Comparison of ENCODE assay signal across 12 cellular contexts in the genomic region with DNA sequence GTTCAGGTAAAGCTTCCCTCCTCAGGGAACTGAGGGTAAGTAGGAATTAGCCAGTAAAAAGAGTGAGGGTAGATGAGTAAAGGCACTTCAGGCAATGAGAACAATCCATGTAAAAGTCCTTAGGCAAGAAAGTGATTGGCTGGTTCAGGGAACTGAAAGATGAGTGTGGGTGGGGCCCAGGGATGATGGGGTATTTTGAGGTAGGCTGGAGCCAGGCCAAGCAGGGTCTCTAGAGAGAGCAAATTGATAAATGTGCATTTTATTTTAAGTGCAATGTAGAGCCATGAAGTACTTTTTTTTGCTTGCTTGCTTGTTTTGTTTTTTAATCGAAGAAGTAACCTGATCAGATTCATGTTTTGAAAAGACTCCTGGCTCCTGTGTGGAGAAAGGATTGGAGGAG. TPM values are rescaled to one million over a fixed set of nuclear protein-coding genes. Genes with fewer than 3 reads are reported as not detected.
DNase-seq lines count a peak whose midpoint lies in the region; ATAC-seq and TF ChIP-seq lines count a peak whose summit lies in the region.
"Had no signal": no experiment of that assay in that cellular context is flagged by ENCODE, and none has a peak within 500 bp of the region (broad histone marks: within the 10 kb centered on the region; RNA-seq: fewer than 3 reads in every experiment).

No MANE protein-coding gene starts in this region.

- peak overlapping the region; percentile 63 for H3K4ac ChIP-seq in trophoblast cell (ENCODE audit: low read depth, low read length)

- H2AK5ac ChIP-seq in trophoblast cell (ENCODE audit: low read length): peak overlapping the region; percentile 66

- H4K12ac ChIP-seq in trophoblast cell (ENCODE audit: low read depth, low read length): no peak overlapping the region

- H3K27ac ChIP-seq in heart left ventricle (peak overlapping the region; percentile 41 to 85 (median 62)), esophagus squamous epithelium (peak overlapping the region; percentile 3 to 83 (median 72)), trophoblast cell (ENCODE audit: low read depth, low read length) (peak overlapping the region; percentile 92), urinary bladder (ENCODE audit: low read depth) (peak overlapping the region; percentile 68), spleen (peak overlapping the region in 1 of 8 donors; percentile 14)

- DNase-seq in heart left ventricle (no peak), Right ventricle myocardium superior (no peak), esophagus squamous epithelium (lab: John Stamatoyannopoulos, UW) (no peak), trophoblast cell (peak in 1 of 2 donors; percentile 28), activated T-cell treated with anti-CD3 and anti-CD28 coated beads for 4 hours (no peak), spleen (no peak)
- DNase-seq: activated B cell treated with CpG ODN at 0.5 μM for 24 hours; activated T-cell treated with anti-CD3 and anti-CD28 coated beads, Interleukin-2, amount 50 U/mL, for 1 hour; stimulated activated naive CD8-positive, alpha-beta T cell treated with anti-CD3 and anti-CD28 coated beads, Interleukin-15, Interleukin-2, amounts not matched to agents 100 U/mL and 50 U/mL, for 24 hours had no signal

- H3K4me1 ChIP-seq in heart left ventricle (peaks cover 3 to 63% (median 39%) of the 10 kb centered on the region in 12 donors), esophagus squamous epithelium (peaks cover 0 to 57% (median 27%) of the 10 kb centered on the region in 3 donors), trophoblast cell (ENCODE audit: control insufficient read depth in 1 of 2, insufficient read depth in 2 of 2, low read length in 2 of 2) (peaks cover 12 to 19% of the 10 kb centered on the region in 2 experiments), urinary bladder (ENCODE audit: insufficient read depth) (no peaks in the 10 kb centered on the region), spleen (peaks cover 0 to 44% (median 11%) of the 10 kb centered on the region in 6 donors)

- intact Hi-C loops in heart left ventricle (cut with DNase I) (no loop called here), Right ventricle myocardium superior (cut with DNase I) (no loop called here), esophagus squamous epithelium (cut with DNase I) (no loop called here), spleen (cut with DNase I; ENCODE audit: low total_unique reads) (no loop called here)

- H3K9me3 ChIP-seq in heart left ventricle: peaks cover 0 to 9% (median 0%) of the 10 kb centered on the region in 12 donors
- no peaks in the 10 kb centered on the region for H3K9me3 ChIP-seq in esophagus squamous epithelium
- H3K9me3 ChIP-seq in trophoblast cell (ENCODE audit: insufficient read depth, low read depth, low read length): no peaks in the 10 kb centered on the region
- peaks cover 0 to 4% (median 0%) of the 10 kb centered on the region in 8 donors for H3K9me3 ChIP-seq in spleen
- H3K9me3 ChIP-seq: body of pancreas had no signal

- no peak overlapping the region for H3K4me3 ChIP-seq in heart left ventricle
- no peak overlapping the region for H3K4me3 ChIP-seq in esophagus squamous epithelium
- H3K4me3 ChIP-seq in trophoblast cell (ENCODE audit: low read depth, low read length): no peak overlapping the region
- H3K4me3 ChIP-seq in urinary bladder (ENCODE audit: low read depth, low read length): no peak overlapping the region
- no peak overlapping the region for H3K4me3 ChIP-seq in spleen
- H3K4me3 ChIP-seq: body of pancreas had no signal

- H3K14ac ChIP-seq in trophoblast cell (ENCODE audit: low read length): peak overlapping the region; percentile 58

- 81 to 88% (median 83%) methylated on average over 1 of the region's 1 CpG for WGBS in heart left ventricle, 4 donors
- 85 to 100% methylated on average over 1 of the region's 1 CpG for WGBS in esophagus squamous epithelium, 2 donors
- WGBS in trophoblast cell (ENCODE audit: extremely low coverage, insufficient coverage, insufficient read length): no CpG with 5 or more reads among the region's 1 CpG
- WGBS in urinary bladder: 96% methylated on average over 1 of the region's 1 CpG
- WGBS in spleen, 5 donors: 92 to 100% (median 97%) methylated on average over 1 of the region's 1 CpG

- H3K4me2 ChIP-seq in trophoblast cell (ENCODE audit: low read length): no peak overlapping the region

- peak overlapping the region; percentile 29 for H2BK5ac ChIP-seq in trophoblast cell (ENCODE audit: low read depth, low read length, poor library complexity)

- no peak overlapping the region for H2AFZ ChIP-seq in trophoblast cell (ENCODE audit: insufficient read depth, low read length, poor library complexity)

- H4K91ac ChIP-seq in trophoblast cell (ENCODE audit: low read depth, low read length): peak overlapping the region; percentile 53

- H3K79me2 ChIP-seq in trophoblast cell (ENCODE audit: control insufficient read depth, insufficient read depth, low read length, poor library complexity): peaks cover 8% of the 10 kb centered on the region

- no peak for TF ChIP-seq CTCF in heart left ventricle (IDR thresholded peaks at IDR 0.05)
- no peak for TF ChIP-seq CTCF in esophagus squamous epithelium (IDR thresholded peaks at IDR 0.05)
- TF ChIP-seq CTCF in spleen (IDR thresholded peaks at IDR 0.05 in 8 of 11, conservative IDR thresholded peaks at IDR 0.05 in 3 of 11): no peak

- peak overlapping the region; percentile 44 for H4K8ac ChIP-seq in trophoblast cell (ENCODE audit: low read depth, low read length)

- H2BK120ac ChIP-seq in trophoblast cell (ENCODE audit: insufficient read depth, low read length, poor library complexity): peak overlapping the region; percentile 29

- peak overlapping the region; percentile 11 for H3K18ac ChIP-seq in trophoblast cell (ENCODE audit: low read length)

- H3K27me3 ChIP-seq in heart left ventricle: no peaks in the 10 kb centered on the region
- H3K27me3 ChIP-seq in esophagus squamous epithelium: no peaks in the 10 kb centered on the region
- no peaks in the 10 kb centered on the region for H3K27me3 ChIP-seq in trophoblast cell (ENCODE audit: insufficient read depth, low read length)
- no peaks in the 10 kb centered on the region for H3K27me3 ChIP-seq in spleen (replicated peaks in 1 of 7)
- H3K27me3 ChIP-seq: body of pancreas had no signal

- no peak for TF ChIP-seq POLR2A in heart left ventricle (IDR thresholded peaks at IDR 0.05)
- no peak for TF ChIP-seq POLR2A in esophagus squamous epithelium (IDR thresholded peaks at IDR 0.05)
- TF ChIP-seq POLR2A in spleen (IDR thresholded peaks at IDR 0.05): no peak

- no peak overlapping the region for H3K9ac ChIP-seq in trophoblast cell (ENCODE audit: low read length)

- ATAC-seq in heart left ventricle (no peak), Right ventricle myocardium superior (ENCODE audit: poor library complexity) (no peak), HG02623 (IDR thresholded peaks at IDR 0.05; ENCODE audit: unreplicated experiment) (no peak)
- ATAC-seq: stimulated activated naive CD8-positive, alpha-beta T cell treated with anti-CD3 and anti-CD28 coated beads, Interleukin-15, Interleukin-2, amounts not matched to agents 100 U/mL and 50 U/mL, for 24 hours had no signal

- H3K79me1 ChIP-seq in trophoblast cell (ENCODE audit: low read length): peaks cover 15% of the 10 kb centered on the region

- no peak overlapping the region for H3K23ac ChIP-seq in trophoblast cell (ENCODE audit: low read length)

- H3K36me3 ChIP-seq in heart left ventricle (no peaks in the 10 kb centered on the region), esophagus squamous epithelium (no peaks in the 10 kb centered on the region), trophoblast cell (ENCODE audit: control insufficient read depth in 1 of 2, insufficient read depth in 2 of 2, low read length in 2 of 2) (peaks cover 0 to 2% of the 10 kb centered on the region in 2 experiments), urinary bladder (ENCODE audit: insufficient read depth) (peaks cover 2% of the 10 kb centered on the region), spleen (no peaks in the 10 kb centered on the region)

- H2BK12ac ChIP-seq in trophoblast cell (ENCODE audit: low read length): peak overlapping the region; percentile 88

RNA-seq across cellular contexts. Expression of a gene that starts 26.5 kb away (rescaled TPM):
- total RNA-seq in heart left ventricle (10 to 100 TPM; 44.5 to 69.5 (median 53.5) TPM), Right ventricle myocardium superior (41.7 TPM), esophagus squamous epithelium (10 to 100 TPM; 13.9 to 71.9 (median 37.4) TPM), urinary bladder (117 TPM), spleen (10 to 100 TPM; 59.9 to 97.4 (median 85.6) TPM)
- polyA plus RNA-seq in heart left ventricle (10 to 100 TPM; 48.5 to 50.4 TPM), urinary bladder (46.3 TPM), spleen (10 to 100 TPM; 34.6 to 44.3 (median 36.2) TPM)
- 187 and 189 TPM in 2 replicates for polyA plus RNA-seq in trophoblast cell (2013)
